Comparison of ENCODE assay signal across 13 cellular contexts in genomic region chr3:121855555-121855954, GRCh38. TPM values are rescaled to one million over a fixed set of nuclear protein-coding genes. Genes with fewer than 3 reads are reported as not detected.
A peak's percentile ranks its signal among the peaks of the same experiment; 100 is the strongest.
DNase-seq lines count a peak whose midpoint lies in the region; ATAC-seq, FAIRE-seq and TF ChIP-seq lines count a peak whose summit lies in the region.
"Had no signal": no experiment of that assay in that cellular context is flagged by ENCODE, and none has a peak within 500 bp of the region (broad histone marks: within the 10 kb centered on the region; RNA-seq: fewer than 3 reads in every experiment).

No MANE protein-coding gene starts in this region.

- H3K79me2 ChIP-seq in PC-3 (ENCODE audit: low read length): no peaks in the 10 kb centered on the region

- no peak overlapping the region for H2AFZ ChIP-seq in PC-3 (ENCODE audit: low read length)

- no peaks in the 10 kb centered on the region for H3F3A ChIP-seq in PC-3 (ENCODE audit: low read length, unreplicated experiment)

- peak; percentile 81 for FAIRE-seq in GM12891 (lab: Jason Lieb, UNC)

- TF ChIP-seq POLR2A in GM12891 (IDR thresholded peaks at IDR 0.05; ENCODE audit: low read depth, low read length) (no peak), gastrocnemius medialis (IDR thresholded peaks at IDR 0.05) (no peak)

- peak; percentile 72 for ATAC-seq in PC-3
- no peak for ATAC-seq in gastrocnemius medialis
- ATAC-seq: activated T-cell treated with anti-CD3 and anti-CD28 coated beads, Interleukin-2, amount 50 U/mL, for 72 hours had no signal

- BruUV-seq in PC-3 (replicated peaks; lab: Mats Ljungman, UMichigan): no TSS peak

- H3K4me3 Mint-ChIP-seq in mesothelial cell of epicardium: no peak overlapping the region
- H3K4me3 Mint-ChIP-seq: activated T-cell treated with anti-CD3 and anti-CD28 coated beads, Interleukin-2, amount 50 U/mL, for 72 hours; naive B cell had no signal

- TF ChIP-seq CTCF in PC-3 (conservative IDR thresholded peaks at IDR 0.05; ENCODE audit: low read depth, low read length) (peak; percentile 84), fibroblast of the aortic adventitia (IDR thresholded peaks at IDR 0.05; ENCODE audit: insufficient read depth, low read length) (peak; percentile 14), mesothelial cell of epicardium (IDR thresholded peaks at IDR 0.05; ENCODE audit: unreplicated experiment) (no peak), gastrocnemius medialis (IDR thresholded peaks at IDR 0.05 in 4 of 5, conservative IDR thresholded peaks at IDR 0.05 in 1 of 5) (no peak)

- H3K27me3 Mint-ChIP-seq in mesothelial cell of epicardium (ENCODE audit: low read depth): no peaks in the 10 kb centered on the region
- H3K27me3 Mint-ChIP-seq: naive B cell had no signal

- in situ Hi-C loops in ACHN (cut with HindIII; ENCODE audit: low pct_ligation_motif_present, low pct_unique_long_range_greater_than_20kb, low sequenced_read_pairs): no loop called here
- in situ Hi-C loops in gastrocnemius medialis (cut with MboI; ENCODE audit: low sequenced_read_pairs in 4 of 4): no loop called here

- H3K27ac ChIP-seq in PC-3 (ENCODE audit: low read length) (no peak overlapping the region), gastrocnemius medialis (no peak overlapping the region)
- H3K27ac ChIP-seq: HL-60 had no signal

- H3K4me3 ChIP-seq in PC-3 (ENCODE audit: low read length): no peak overlapping the region
- H3K4me3 ChIP-seq in fibroblast of the aortic adventitia (ENCODE audit: low read depth, low read length): no peak overlapping the region
- no peak overlapping the region for H3K4me3 ChIP-seq in gastrocnemius medialis

- intact Hi-C loops in PC-3 (cut with micrococcal nuclease) (loop anchor here (1.0 to 5.0 kb wide), 2 partner anchors 257 to 402 kb away; no protein-coding TSS in a partner anchor), gastrocnemius medialis (cut with DNase I; ENCODE audit: low total_unique reads) (no loop called here)

- no peaks in the 10 kb centered on the region for H3K9me3 Mint-ChIP-seq in mesothelial cell of epicardium
- H3K9me3 Mint-ChIP-seq: activated T-cell treated with anti-CD3 and anti-CD28 coated beads, Interleukin-2, amount 50 U/mL, for 72 hours had no signal

- peaks cover 6% of the 10 kb centered on the region for H3K4me1 Mint-ChIP-seq in mesothelial cell of epicardium

- no peak overlapping the region for H3K9ac ChIP-seq in PC-3 (ENCODE audit: low read length)

- POLR2A ChIA-PET in PC-3 (lab: Charles Lee; ENCODE audit: unreplicated experiment): no interaction called here

- no peaks in the 10 kb centered on the region for H4K20me1 ChIP-seq in PC-3 (ENCODE audit: low read length)

- H3K36me3 ChIP-seq in PC-3 (ENCODE audit: low read depth, low read length) (no peaks in the 10 kb centered on the region), gastrocnemius medialis (peaks cover 0 to 5% of the 10 kb centered on the region in 2 donors)

- no peak overlapping the region for H3K4me2 ChIP-seq in PC-3 (ENCODE audit: low read length)

- H3K9me2 ChIP-seq in PC-3 (replicated peaks; ENCODE audit: low read length): no peaks in the 10 kb centered on the region

- H3K36me3 Mint-ChIP-seq in mesothelial cell of epicardium: peaks cover 9% of the 10 kb centered on the region

- H3K4me1 ChIP-seq in PC-3 (ENCODE audit: insufficient read depth, low read length) (no peaks in the 10 kb centered on the region), gastrocnemius medialis (peaks cover 0 to 3% of the 10 kb centered on the region in 2 donors)

- CTCF ChIA-PET in PC-3 (lab: Charles Lee): no interaction called here

- H3K9me3 ChIP-seq in PC-3 (ENCODE audit: low read length): no peaks in the 10 kb centered on the region
- H3K9me3 ChIP-seq in gastrocnemius medialis: no peaks in the 10 kb centered on the region

- H3K27me3 ChIP-seq in PC-3 (ENCODE audit: low read length) (no peaks in the 10 kb centered on the region), gastrocnemius medialis (no peaks in the 10 kb centered on the region)

- H3K27ac Mint-ChIP-seq in mesothelial cell of epicardium: no peak overlapping the region
- H3K27ac Mint-ChIP-seq: activated T-cell treated with anti-CD3 and anti-CD28 coated beads, Interleukin-2, amount 50 U/mL, for 72 hours had no signal

- DNase-seq in ACHN (peak; percentile 9), GM12891 (ENCODE audit: insufficient read length, low spot score) (no peak), PC-3 (peak; percentile 73), fibroblast of the aortic adventitia (ENCODE audit: low read depth) (no peak), mesothelial cell of epicardium (ENCODE audit: low spot score in 2 of 2, unreplicated experiment in 2 of 2) (no peak), NOMO-1 treated with DMSO at 0.1 percent for 48 hours (lab: John Stamatoyannopoulos, UW; ENCODE audit: unreplicated experiment) (no peak), gastrocnemius medialis (no peak)
- DNase-seq in stimulated activated CD4-positive, alpha-beta T cell treated with anti-CD3 and anti-CD28 coated beads, Interleukin-2, amount 100 ng/mL, for 48 hours: no peak
- DNase-seq: DMS153, naive B cell, SHP77 treated with DMSO at 0.1 percent for 48 hours had no signal

TF ChIP-seq in GM12891, 5 proteins besides CTCF, POLR2A, EP300 and RAD21:
- TF ChIP-seq POU2F2 (IDR thresholded peaks at IDR 0.05; ENCODE audit: low read depth, low read length): no peak

RNA-seq across cellular contexts. Expression of gene EAF2, which starts 20.5 kb away (rescaled TPM):
- polyA plus RNA-seq in GM12891 (2012; ENCODE audit: low read depth, missing spikeins): 35.5 TPM
- total RNA-seq in PC-3 (2014; rRNA removed): 2.8 and 8.6 TPM in 2 replicates
- 2.1 and 2.3 TPM in 2 replicates for total RNA-seq in fibroblast of the aortic adventitia (ENCODE audit: low replicate concordance)
- total RNA-seq in mesothelial cell of epicardium: 4.1 to 5.5 TPM (median 5.3 TPM) in 3 replicates
- 1 to 10 TPM; 2.6 to 5.7 (median 3.6) TPM for total RNA-seq in gastrocnemius medialis

RNA-seq across cellular contexts. Expression of gene IQCB1, which starts 20.7 kb away (rescaled TPM):
- polyA plus RNA-seq in GM12891 (2012; ENCODE audit: low read depth, missing spikeins): 29.3 TPM
- total RNA-seq in PC-3 (2014; rRNA removed): 29.0 and 29.3 TPM in 2 replicates
- total RNA-seq in fibroblast of the aortic adventitia (ENCODE audit: low replicate concordance): 7.4 and 19.5 TPM in 2 replicates
- 34.1 to 39.8 TPM (median 38.8 TPM) in 3 replicates for total RNA-seq in mesothelial cell of epicardium
- total RNA-seq in gastrocnemius medialis: 10 to 100 TPM in 3 of 4 donors, 1 to 10 TPM in 1; 8.8 to 14.0 (median 11.8) TPM

RNA-seq across cellular contexts. Expression of gene SLC15A2, which starts 38.6 kb away (rescaled TPM):
- polyA plus RNA-seq in GM12891 (2012; ENCODE audit: low read depth, missing spikeins): 1.8 TPM
- 0.12 and 0.91 TPM in 2 replicates for total RNA-seq in PC-3 (2014; rRNA removed)
- 0.18 and 0.25 TPM in 2 replicates for total RNA-seq in fibroblast of the aortic adventitia (ENCODE audit: low replicate concordance)
- 3.4 to 5.4 TPM (median 4.8 TPM) in 3 replicates for total RNA-seq in mesothelial cell of epicardium
- total RNA-seq in gastrocnemius medialis: under 1 TPM; 0.07 to 0.82 (median 0.41) TPM

Comparison
In these comparisons a context has a peak if more than half of its experiments do, and no peak if none do; other contexts are left out.
1. DNase-seq: peak in ACHN (single experiment) and PC-3 (single experiment); none in GM12891 (single experiment), fibroblast of the aortic adventitia (single experiment), stimulated activated CD4-positive, alpha-beta T cell treated with anti-CD3 and anti-CD28 coated beads, Interleukin-2, amount 100 ng/mL, for 48 hours (0 of 2), mesothelial cell of epicardium (0 of 2), NOMO-1 treated with DMSO at 0.1 percent for 48 hours (single experiment) and gastrocnemius medialis (0 of 2).
2. CTCF ChIP-seq: peak in PC-3 (single experiment) and fibroblast of the aortic adventitia (single experiment); none in mesothelial cell of epicardium (single experiment) and gastrocnemius medialis (0 of 5).